1 cellular context compared by ENCODE assay signal in the genomic region with DNA sequence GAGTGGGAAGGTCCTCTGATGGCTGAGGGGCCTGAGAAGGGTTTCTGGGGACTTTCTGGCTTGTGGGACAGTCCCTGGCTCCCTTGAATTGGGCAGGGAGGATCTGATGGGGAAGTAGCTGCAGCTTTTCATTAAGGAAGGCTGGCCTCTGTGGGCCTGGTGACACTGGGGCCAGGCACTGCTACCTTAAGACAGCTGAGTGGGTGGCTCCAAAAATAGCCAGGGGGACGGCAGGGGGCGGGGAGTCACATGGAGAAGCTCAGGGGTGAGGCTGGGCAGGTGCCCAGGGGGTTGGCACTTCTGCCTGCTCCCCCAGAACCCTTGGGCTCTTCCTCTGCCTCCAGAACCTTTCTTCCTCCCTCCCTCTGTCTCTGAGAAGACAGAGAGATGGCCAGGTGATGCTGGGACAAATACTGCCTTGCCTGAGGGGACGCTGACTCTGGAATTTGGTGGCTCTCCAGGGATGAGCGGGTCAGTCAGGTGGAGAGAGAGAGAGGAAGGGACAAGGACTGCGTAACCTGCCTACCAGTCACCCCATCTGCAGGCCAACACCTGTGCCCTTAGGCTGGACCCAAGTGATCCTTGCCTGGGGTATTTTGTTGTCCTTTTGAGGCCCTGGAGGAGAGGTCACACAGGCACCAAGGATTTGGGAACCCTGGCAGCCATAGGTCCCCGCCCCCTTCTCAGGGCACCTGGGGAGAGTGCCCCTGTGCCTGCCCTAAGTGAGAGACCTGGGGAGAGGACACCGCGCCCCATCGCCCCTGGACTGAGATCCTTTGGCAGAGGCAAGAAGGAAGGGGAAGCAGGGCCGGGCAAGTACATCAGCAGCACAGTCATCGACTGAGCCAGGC.
A peak's percentile ranks its signal among the peaks of the same experiment; 100 is the strongest.
TF ChIP-seq lines count a peak whose summit lies in the region.

No MANE protein-coding gene starts in this region.

TF ChIP-seq in GM12878, 131 proteins besides CTCF, POLR2A, EP300 and RAD21:
- TF ChIP-seq KDM1A (IDR thresholded peaks at IDR 0.05; ENCODE audit: borderline replicate concordance) (no peak), SP1 (IDR thresholded peaks at IDR 0.05; ENCODE audit: low read depth, low read length) (peak; percentile 35), ZNF384 (IDR thresholded peaks at IDR 0.05; ENCODE audit: borderline replicate concordance, low read depth, low read length) (no peak), MEF2B (IDR thresholded peaks at IDR 0.05; ENCODE audit: partially characterized antibody, poor library complexity, severe bottlenecking) (peak; percentile 91), IKZF2 (IDR thresholded peaks at IDR 0.05) (peak; percentile 66; a peak in 2 of 4 replicates), IKZF1 (conservative IDR thresholded peaks at IDR 0.05) (peak; percentile 73), NR2F1 (conservative IDR thresholded peaks at IDR 0.05) (peak; percentile 56), NR2C1 (IDR thresholded peaks at IDR 0.05) (no peak), CREB1 (IDR thresholded peaks at IDR 0.05; ENCODE audit: low read depth) (0 out of 2 replicates have a peak, but pooled peaks have one; percentile 21), ZNF274 (IDR thresholded peaks at IDR 0.05; ENCODE audit: insufficient read depth, insufficient read length) (no peak), WRNIP1 (IDR thresholded peaks at IDR 0.05; ENCODE audit: borderline replicate concordance, low read depth, low read length) (peak; percentile 93; the same call in 1 of the 2 replicates), EGR1 (IDR thresholded peaks at IDR 0.05; ENCODE audit: borderline replicate concordance in 1 of 2, low read depth in 2 of 2, low read length in 2 of 2) (peak in 1 of 2 experiments; percentile 90; a peak in 2 of 3 replicates), MEF2A (IDR thresholded peaks at IDR 0.05; ENCODE audit: insufficient read depth, low read depth, low read length) (peak; percentile 97), RAD51 (IDR thresholded peaks at IDR 0.05) (peak; percentile 48), BCL3 (IDR thresholded peaks at IDR 0.05; ENCODE audit: borderline replicate concordance, insufficient read depth, low read depth, low read length, poor library complexity, severe bottlenecking) (no peak), NBN (IDR thresholded peaks at IDR 0.05) (peak; percentile 60; the same call in 1 of the 2 replicates), GATAD2B (conservative IDR thresholded peaks at IDR 0.05; ENCODE audit: low read depth) (0 out of 2 replicates have a peak, but pooled peaks have one; percentile 63), SMAD1 (IDR thresholded peaks at IDR 0.05; ENCODE audit: low read depth, partially characterized antibody) (no peak), BHLHE40 (IDR thresholded peaks at IDR 0.05; ENCODE audit: borderline replicate concordance in 1 of 2, low read depth in 2 of 2, low read length in 1 of 2) (peak in 1 of 2 experiments; percentile 68; a peak in 1 of 4 replicates), RELB (IDR thresholded peaks at IDR 0.05; ENCODE audit: low read depth) (peak; percentile 84), MTA2 (IDR thresholded peaks at IDR 0.05; ENCODE audit: low read depth) (0 out of 2 replicates have a peak, but pooled peaks have one; percentile 35), EED (IDR thresholded peaks at IDR 0.05; ENCODE audit: low read depth) (no peak)
- TF ChIP-seq, protein P1, sequence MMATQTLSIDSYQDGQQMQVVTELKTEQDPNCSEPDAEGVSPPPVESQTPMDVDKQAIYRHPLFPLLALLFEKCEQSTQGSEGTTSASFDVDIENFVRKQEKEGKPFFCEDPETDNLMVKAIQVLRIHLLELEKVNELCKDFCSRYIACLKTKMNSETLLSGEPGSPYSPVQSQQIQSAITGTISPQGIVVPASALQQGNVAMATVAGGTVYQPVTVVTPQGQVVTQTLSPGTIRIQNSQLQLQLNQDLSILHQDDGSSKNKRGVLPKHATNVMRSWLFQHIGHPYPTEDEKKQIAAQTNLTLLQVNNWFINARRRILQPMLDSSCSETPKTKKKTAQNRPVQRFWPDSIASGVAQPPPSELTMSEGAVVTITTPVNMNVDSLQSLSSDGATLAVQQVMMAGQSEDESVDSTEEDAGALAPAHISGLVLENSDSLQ (IDR thresholded peaks at IDR 0.05) = no peak
